In the genomic region with DNA sequence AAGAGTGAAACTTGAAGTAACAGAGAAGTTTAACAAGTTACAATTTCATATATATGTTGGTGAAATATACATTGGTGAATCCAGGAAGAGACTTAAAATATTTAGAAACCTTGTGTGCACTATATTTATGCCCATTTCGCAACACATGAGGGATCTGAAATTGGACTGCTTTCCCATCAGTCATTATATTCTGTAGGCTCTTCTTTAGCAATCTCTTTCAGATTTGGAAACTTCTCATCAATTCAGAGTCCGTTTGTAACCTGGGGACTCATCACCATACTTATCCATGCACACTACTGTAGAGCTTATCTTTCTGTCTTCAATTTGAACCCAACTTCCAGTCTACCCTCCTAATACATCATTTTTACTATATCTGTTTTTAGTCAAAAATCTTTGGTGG, we compare ENCODE assay signal across 14 cellular contexts. TPM values are rescaled to one million over a fixed set of nuclear protein-coding genes. Genes with fewer than 3 reads are reported as not detected.
DNase-seq lines count a peak whose midpoint lies in the region; ATAC-seq and TF ChIP-seq lines count a peak whose summit lies in the region.
"Had no signal": no experiment of that assay in that cellular context is flagged by ENCODE, and none has a peak within 500 bp of the region (broad histone marks: within the 10 kb centered on the region; RNA-seq: fewer than 3 reads in every experiment).

No MANE protein-coding gene starts in this region.

- H3K9me3 ChIP-seq in GM23248 (ENCODE audit: low read depth) (no peaks in the 10 kb centered on the region), psoas muscle (no peaks in the 10 kb centered on the region)

- intact Hi-C loops in psoas muscle (cut with DNase I): loop anchor here (5.0 to 10.0 kb wide), 2 partner anchors 127 to 305 kb away; no protein-coding TSS in a partner anchor

- H2AFZ ChIP-seq in GM23248: no peak overlapping the region

- POLR2A ChIA-PET in AG04449 (lab: Yijun Ruan, JAX): interaction anchor here (1.1 kb wide), 1 partner anchor 10 kb away, joined by 6 read pairs; no protein-coding TSS in a partner anchor

- no peaks in the 10 kb centered on the region for H4K20me1 ChIP-seq in GM23248 (ENCODE audit: insufficient read depth)

- H3K4me3 ChIP-seq in AG04449 (ENCODE audit: low read depth, low read length) (peak overlapping the region; percentile 77), GM23248 (peak overlapping the region; percentile 85; the same call in 1 of the 2 replicates), coronary artery (peak overlapping the region; percentile 83), psoas muscle (peak overlapping the region; percentile 79)
- H3K4me3 ChIP-seq: SK-N-MC had no signal

- H3K27ac ChIP-seq in GM23248: no peak overlapping the region
- H3K27ac ChIP-seq in coronary artery: peak overlapping the region; percentile 92 to 97
- H3K27ac ChIP-seq in psoas muscle: peak overlapping the region; percentile 74
- H3K27ac ChIP-seq: SK-N-MC had no signal

- CTCF ChIA-PET in AG04449 (lab: Yijun Ruan, JAX): interaction anchor here (1.4 to 2.0 kb wide), 3 partner anchors 9 to 125 kb away, joined by 5 to 13 read pairs (median 6); no protein-coding TSS in a partner anchor

- no peaks in the 10 kb centered on the region for H3K9me2 ChIP-seq in GM23248 (ENCODE audit: insufficient read depth)

- whole genome bisulfite sequencing in GM23248 (ENCODE audit: low coverage in 1 of 2, low lambda C conversion rate in 2 of 2, missing lambda C conversion rate in 2 of 2), 2 experiments: 95 to 97% methylated on average over 2 of the region's 2 CpGs
- 68 to 81% (median 68%) methylated on average over 2 of the region's 2 CpGs for WGBS in psoas muscle, 3 donors

- H3K36me3 ChIP-seq in GM23248 (ENCODE audit: low read depth) (no peaks in the 10 kb centered on the region), psoas muscle (ENCODE audit: insufficient read depth in 1 of 2, low read depth in 1 of 2) (no peaks in the 10 kb centered on the region)

- no peak for DNase-seq in AG04449 (ENCODE audit: low read depth, low spot score)
- DNase-seq in GM23248: no peak
- DNase-seq in coronary artery (ENCODE audit: low spot score): no peak
- no peak for DNase-seq in psoas muscle
- DNase-seq in HCEC 1CT: no peak
- no peak for DNase-seq in stimulated activated naive CD4-positive, alpha-beta T cell treated with Interleukin-2 at 50 U/mL for 16 hours (lab: John Stamatoyannopoulos, UW)
- no peak for DNase-seq in putamen (ENCODE audit: low spot score)
- DNase-seq: activated CD4-positive, alpha-beta T cell treated with anti-CD3 and anti-CD28 coated beads, Interleukin-2, amount 10 ng/mL, durations not matched to agents 7 days and 5 days; activated naive CD4-positive, alpha-beta T cell treated with anti-CD3 and anti-CD28 coated beads for 36 hours; NCI-H526 treated with DMSO at 0.1 percent for 48 hours; stimulated activated CD4-positive, alpha-beta T cell treated with anti-CD3 and anti-CD28 coated beads, Interleukin-15, amount 100 ng/mL, for 24 hours had no signal

- peaks cover 19% of the 10 kb centered on the region for H3F3A ChIP-seq in GM23248 (ENCODE audit: insufficient read depth)

- peak overlapping the region; percentile 79 for H3K4me2 ChIP-seq in GM23248 (ENCODE audit: unreplicated experiment)

- no peak for ATAC-seq in psoas muscle
- no peak for ATAC-seq in GM21367 (IDR thresholded peaks at IDR 0.05; ENCODE audit: unreplicated experiment)
- ATAC-seq: stimulated activated memory B cell treated with anti-CD40 and anti-IgM and Interleukin-4, amounts not matched to agents 10 μg/mL and 1 μg/mL and 100 μg/mL, for 72 hours had no signal

- H3K4me1 ChIP-seq in GM23248 (ENCODE audit: insufficient read depth) (peaks cover 14% of the 10 kb centered on the region), psoas muscle (peaks cover 6% of the 10 kb centered on the region)

- H3K9ac ChIP-seq in GM23248: no peak overlapping the region

- H3K27me3 ChIP-seq in GM23248 (replicated peaks; ENCODE audit: insufficient read depth) (no peaks in the 10 kb centered on the region), psoas muscle (ENCODE audit: insufficient read depth in 3 of 3, low read length in 2 of 3) (no peaks in the 10 kb centered on the region)

- TF ChIP-seq CTCF in AG04449 (IDR thresholded peaks at IDR 0.05; ENCODE audit: insufficient read depth, low read length, missing control alignments) (no peak), coronary artery (IDR thresholded peaks at IDR 0.05) (no peak), psoas muscle (IDR thresholded peaks at IDR 0.05) (no peak)

- peaks cover 49% of the 10 kb centered on the region for H3K79me2 ChIP-seq in GM23248 (ENCODE audit: insufficient read depth)

- in situ Hi-C loops in GM23248 (cut with MboI): loop anchor here (25.0 kb wide), 1 partner anchor 122 kb away; no protein-coding TSS in a partner anchor

RNA-seq across cellular contexts. Expression of gene ITGA1, which starts 2.2 kb away (rescaled TPM):
- 18.4 and 18.6 TPM in 2 replicates for total RNA-seq in GM23248 (2014; rRNA removed; shearing (Covaris generic))
- 8.1 and 8.9 TPM in 2 replicates for polyA plus RNA-seq in GM23248 (2016; fragmentation: Nextera tagmentation; extraction: Ambion mirVana)
- 10 to 100 TPM; 13.0 to 29.3 (median 17.4) TPM for total RNA-seq in psoas muscle
- 1 to 10 TPM; 3.4 to 3.7 (median 3.5) TPM for polyA plus RNA-seq in psoas muscle

RNA-seq across cellular contexts. Expression of gene PELO, which starts 2.2 kb away (rescaled TPM):
- 20.4 and 24.4 TPM in 2 replicates for total RNA-seq in GM23248 (2014; rRNA removed; shearing (Covaris generic))
- polyA plus RNA-seq in GM23248 (2016; fragmentation: Nextera tagmentation; extraction: Ambion mirVana): 25.0 and 25.2 TPM in 2 replicates
- 10 to 100 TPM; 24.8 to 30.1 (median 25.3) TPM for total RNA-seq in psoas muscle
- 10 to 100 TPM; 13.1 to 26.7 (median 26.6) TPM for polyA plus RNA-seq in psoas muscle
